9 cellular contexts compared by ENCODE assay signal in genomic region chr9:137083418-137084004, GRCh38. TPM values are rescaled to one million over a fixed set of nuclear protein-coding genes. Genes with fewer than 3 reads are reported as not detected.
DNase-seq lines count a peak whose midpoint lies in the region; ATAC-seq, FAIRE-seq and TF ChIP-seq lines count a peak whose summit lies in the region.
"Had no signal": no experiment of that assay in that cellular context is flagged by ENCODE, and none has a peak within 500 bp of the region (broad histone marks: within the 10 kb centered on the region; RNA-seq: fewer than 3 reads in every experiment).

No MANE protein-coding gene starts in this region.

- no peaks in the 10 kb centered on the region for H3K9me3 Mint-ChIP-seq in endothelial cell (ENCODE audit: unreplicated experiment)

- TF ChIP-seq CTCF in HepG2 (CRISPR knock-in tag; IDR thresholded peaks at IDR 0.05) (no peak), right lobe of liver (IDR thresholded peaks at IDR 0.05) (no peak), endothelial cell (IDR thresholded peaks at IDR 0.05; ENCODE audit: unreplicated experiment) (no peak)

- in situ Hi-C loops in HepG2 (cut with HindIII; ENCODE audit: extremely low pct_ligation_motif_present, low pct_unique_long_range_greater_than_20kb) = no loop called here

- H3K27me3 ChIP-seq in HepG2 (ENCODE audit: control insufficient read depth in 1 of 2, insufficient read depth in 2 of 2, low read length in 2 of 2) = no peaks in the 10 kb centered on the region; a peak in 1 of 5 replicates
- H3K27me3 ChIP-seq in right lobe of liver = peaks cover 0 to 6% of the 10 kb centered on the region in 2 donors

- POLR2A ChIA-PET in HepG2 (lab: Yijun Ruan, JAX) = interaction anchor here (1.1 to 6.4 kb wide), 6 partner anchors 13 to 194 kb away, joined by 3 to 105 read pairs (median 6); partner anchors contain the start of genes SAPCD2, TOR4A and TUBB4B

- no peak overlapping the region for H3K27ac Mint-ChIP-seq in endothelial cell (ENCODE audit: unreplicated experiment)

- no peak; the same call in 2 of the 3 replicates for ATAC-seq in HepG2
- no peak for ATAC-seq in right lobe of liver
- ATAC-seq in GM19467 (IDR thresholded peaks at IDR 0.05; ENCODE audit: unreplicated experiment) = no peak
- ATAC-seq in GM21447 (IDR thresholded peaks at IDR 0.05; ENCODE audit: unreplicated experiment) = no peak

- intact Hi-C loops in HepG2 (cut with micrococcal nuclease; ENCODE audit: unreplicated experiment) = no loop called here
- intact Hi-C loops in right lobe of liver (cut with DNase I) = no loop called here

- H3K4me3 Mint-ChIP-seq in endothelial cell (ENCODE audit: unreplicated experiment) = no peak overlapping the region

- no peaks in the 10 kb centered on the region for H4K20me1 ChIP-seq in HepG2 (ENCODE audit: insufficient read depth, low read length)

- H3K4me1 ChIP-seq in HepG2 (ENCODE audit: insufficient read depth, low read length) (peaks cover 47% of the 10 kb centered on the region), right lobe of liver (peaks cover 0 to 17% (median 8%) of the 10 kb centered on the region in 4 donors)

- H3K36me3 Mint-ChIP-seq in endothelial cell (ENCODE audit: low read depth, unreplicated experiment) = peaks cover 9% of the 10 kb centered on the region

- peak; percentile 70 for DNase-seq in HepG2 (ENCODE audit: low spot score)
- no peak for DNase-seq in right lobe of liver
- peak; percentile 88 for DNase-seq in T1000 (lab: John Stamatoyannopoulos, UW)
- DNase-seq in fibroblast of the conjunctiva (ENCODE audit: low read depth) = peak; percentile 88
- peak; percentile 55 for DNase-seq in stimulated activated CD8-positive, alpha-beta memory T cell treated with anti-CD3 and anti-CD28 coated beads, Interleukin-4, amount 100 ng/mL, for 48 hours
- DNase-seq in endothelial cell (ENCODE audit: low spot score) = no peak

- peak overlapping the region; percentile 2; the same call in 1 of the 2 replicates for H3K4me2 ChIP-seq in HepG2 (ENCODE audit: low read depth, low read length)

- TF ChIP-seq EP300 in HepG2 (IDR thresholded peaks at IDR 0.05; ENCODE audit: low read depth in 2 of 2, low read length in 2 of 2) (0 out of 4 replicates have a peak, but pooled peaks of 1 of the 2 experiments have one; percentile 13), HepG2 (CRISPR knock-in tag; IDR thresholded peaks at IDR 0.05; ENCODE audit: borderline replicate concordance) (no peak)

- H3K4me1 Mint-ChIP-seq in endothelial cell (ENCODE audit: unreplicated experiment) = peaks cover 12% of the 10 kb centered on the region

- no peak for FAIRE-seq in HepG2 (lab: Jason Lieb, UNC)
- FAIRE-seq: colon had no signal

- H3K27me3 Mint-ChIP-seq in endothelial cell (ENCODE audit: unreplicated experiment) = peaks cover 28% of the 10 kb centered on the region

- peaks cover 3% of the 10 kb centered on the region for H3K79me2 ChIP-seq in HepG2 (ENCODE audit: insufficient read depth, low read length)

- CTCF ChIA-PET in HepG2 (lab: Yijun Ruan, JAX; ENCODE audit: low intra/inter-chr PET ratio, low total read pairs) = no interaction called here

- WGBS in HepG2 (ENCODE audit: low lambda C conversion rate) = 43% methylated on average over 4 of the region's 10 CpGs
- 69% methylated on average over 2 of the region's 10 CpGs for WGBS in right lobe of liver (ENCODE audit: insufficient coverage, low coverage, low lambda C conversion rate, missing lambda C conversion rate)

- no TSS peak for BruUV-seq in HepG2 (replicated peaks; lab: Mats Ljungman, UMichigan)

- H3K4me3 ChIP-seq in HepG2 (replicated peaks in 1 of 3; ENCODE audit: insufficient read depth in 1 of 3, low read depth in 2 of 3, low read length in 3 of 3) (no peak overlapping the region), right lobe of liver (no peak overlapping the region)

- TF ChIP-seq RAD21 in HepG2 (CRISPR knock-in tag; IDR thresholded peaks at IDR 0.05) = no peak

- no peak overlapping the region for H3K9ac ChIP-seq in HepG2 (ENCODE audit: insufficient read depth, low read depth, low read length)

- peaks cover 11 to 16% of the 10 kb centered on the region in 2 experiments; a peak in 4 of 5 replicates for H3K36me3 ChIP-seq in HepG2 (replicated peaks in 1 of 2; ENCODE audit: control insufficient read depth in 1 of 2, insufficient read depth in 2 of 2, low read length in 2 of 2)
- H3K36me3 ChIP-seq in right lobe of liver = peaks cover 0 to 4% (median 0%) of the 10 kb centered on the region in 4 donors

- no peaks in the 10 kb centered on the region for H3K9me3 ChIP-seq in HepG2 (ENCODE audit: low read length)
- H3K9me3 ChIP-seq in right lobe of liver = no peaks in the 10 kb centered on the region

- H3K27ac ChIP-seq in HepG2 (ENCODE audit: extremely low read length, insufficient read depth, low read length) (peak overlapping the region; percentile 46), right lobe of liver (no peak overlapping the region)

- no peak overlapping the region for H2AFZ ChIP-seq in HepG2 (ENCODE audit: low read length)

- TF ChIP-seq POLR2A in HepG2 (IDR thresholded peaks at IDR 0.05; ENCODE audit: insufficient read depth in 1 of 2, low read depth in 2 of 2, low read length in 2 of 2) = no peak
- no peak for TF ChIP-seq POLR2A in right lobe of liver (IDR thresholded peaks at IDR 0.05)

RNA-seq across cellular contexts. Expression of gene MAN1B1, which starts 3.3 kb away (rescaled TPM):
- total RNA-seq in HepG2 (2016; rRNA removed; fragmentation: Illumina TruSeq; extraction: Trizol) = 19.0 and 48.9 TPM in 2 replicates
- total RNA-seq in HepG2 (2016; cell fraction: cytosol; rRNA removed; fragmentation: Illumina TruSeq; extraction: Trizol; ENCODE audit: low read depth) = 9.3 and 10.3 TPM in 2 replicates
- 17.2 and 48.2 TPM in 2 replicates for total RNA-seq in HepG2 (2016; cell fraction: insoluble cytoplasmic fraction; rRNA removed; fragmentation: Illumina TruSeq; extraction: Trizol)
- 17.0 and 19.9 TPM in 2 replicates for total RNA-seq in HepG2 (2016; cell fraction: membrane; rRNA removed; fragmentation: Illumina TruSeq; extraction: Trizol)
- total RNA-seq in HepG2 (2016; cell fraction: nucleus; rRNA removed; fragmentation: Illumina TruSeq; extraction: Trizol) = 44.7 and 51.0 TPM in 2 replicates
- polyA plus RNA-seq in HepG2 (2011; rRNA removed) = 59.5 and 60.6 TPM in 2 replicates
- 48.6 and 64.5 TPM in 2 replicates for polyA plus RNA-seq in HepG2 (2011; cell fraction: cytosol; rRNA removed)
- polyA plus RNA-seq in HepG2 (2011; cell fraction: nucleus; rRNA removed) = 146 and 162 TPM in 2 replicates
- polyA plus RNA-seq in HepG2 (2012) = 30.5 and 38.6 TPM in 2 replicates
- 6.7 and 6.8 TPM in 2 replicates for polyA plus RNA-seq in HepG2 (2016; cell fraction: cytosol; fragmentation: Illumina TruSeq; extraction: Trizol; ENCODE audit: low read depth)
- polyA plus RNA-seq in HepG2 (2016; cell fraction: insoluble cytoplasmic fraction; fragmentation: Illumina TruSeq; extraction: Trizol; ENCODE audit: low read depth) = 16.2 and 18.3 TPM in 2 replicates
- polyA plus RNA-seq in HepG2 (2016; cell fraction: membrane; fragmentation: Illumina TruSeq; extraction: Trizol; ENCODE audit: low read depth) = 11.2 and 12.8 TPM in 2 replicates
- 78.7 and 83.1 TPM in 2 replicates for polyA plus RNA-seq in HepG2 (2016; cell fraction: nucleus; fragmentation: Illumina TruSeq; extraction: Trizol; ENCODE audit: insufficient read depth, low read depth)
- polyA minus RNA-seq in HepG2 (2011; rRNA and poly(A)+ RNA removed; ENCODE audit: low replicate concordance) = 71.9 and 74.1 TPM in 2 replicates
- 24.7 and 26.8 TPM in 2 replicates for polyA minus RNA-seq in HepG2 (2011; cell fraction: cytosol; rRNA and poly(A)+ RNA removed)
- 40.9 and 45.3 TPM in 2 replicates for polyA minus RNA-seq in HepG2 (2011; cell fraction: nucleus; rRNA and poly(A)+ RNA removed)
- 10 to 100 TPM; 24.0 to 39.1 (median 28.8) TPM for total RNA-seq in right lobe of liver
- 70.4 TPM for total RNA-seq in endothelial cell (ENCODE audit: unreplicated experiment)

RNA-seq across cellular contexts. Expression of gene UAP1L1, which starts 6.2 kb away (rescaled TPM):
- 6.2 and 6.4 TPM in 2 replicates for total RNA-seq in HepG2 (2016; rRNA removed; fragmentation: Illumina TruSeq; extraction: Trizol)
- total RNA-seq in HepG2 (2016; cell fraction: cytosol; rRNA removed; fragmentation: Illumina TruSeq; extraction: Trizol; ENCODE audit: low read depth) = 1.7 and 1.8 TPM in 2 replicates
- total RNA-seq in HepG2 (2016; cell fraction: insoluble cytoplasmic fraction; rRNA removed; fragmentation: Illumina TruSeq; extraction: Trizol) = 4.5 and 6.7 TPM in 2 replicates
- total RNA-seq in HepG2 (2016; cell fraction: membrane; rRNA removed; fragmentation: Illumina TruSeq; extraction: Trizol) = 3.0 and 3.1 TPM in 2 replicates
- total RNA-seq in HepG2 (2016; cell fraction: nucleus; rRNA removed; fragmentation: Illumina TruSeq; extraction: Trizol) = 4.9 and 5.4 TPM in 2 replicates
- 5.4 and 6.0 TPM in 2 replicates for polyA plus RNA-seq in HepG2 (2011; rRNA removed)
- 3.8 and 4.1 TPM in 2 replicates for polyA plus RNA-seq in HepG2 (2011; cell fraction: cytosol; rRNA removed)
- polyA plus RNA-seq in HepG2 (2011; cell fraction: nucleus; rRNA removed) = 43.5 and 57.7 TPM in 2 replicates
- polyA plus RNA-seq in HepG2 (2012) = 4.9 and 5.0 TPM in 2 replicates
- polyA plus RNA-seq in HepG2 (2016; cell fraction: cytosol; fragmentation: Illumina TruSeq; extraction: Trizol; ENCODE audit: low read depth) = 1.1 and 1.2 TPM in 2 replicates
- polyA plus RNA-seq in HepG2 (2016; cell fraction: insoluble cytoplasmic fraction; fragmentation: Illumina TruSeq; extraction: Trizol; ENCODE audit: low read depth) = 6.4 and 8.8 TPM in 2 replicates
- polyA plus RNA-seq in HepG2 (2016; cell fraction: membrane; fragmentation: Illumina TruSeq; extraction: Trizol; ENCODE audit: low read depth) = 3.0 and 3.6 TPM in 2 replicates
- polyA plus RNA-seq in HepG2 (2016; cell fraction: nucleus; fragmentation: Illumina TruSeq; extraction: Trizol; ENCODE audit: insufficient read depth, low read depth) = 22.7 and 23.1 TPM in 2 replicates
- 2.2 and 5.1 TPM in 2 replicates for polyA minus RNA-seq in HepG2 (2011; rRNA and poly(A)+ RNA removed; ENCODE audit: low replicate concordance)
- 3.0 and 3.2 TPM in 2 replicates for polyA minus RNA-seq in HepG2 (2011; cell fraction: cytosol; rRNA and poly(A)+ RNA removed)
- polyA minus RNA-seq in HepG2 (2011; cell fraction: nucleus; rRNA and poly(A)+ RNA removed) = 5.6 and 7.1 TPM in 2 replicates
- total RNA-seq in right lobe of liver = 1 to 10 TPM; 1.3 to 4.9 (median 1.9) TPM
- 3.2 TPM for total RNA-seq in endothelial cell (ENCODE audit: unreplicated experiment)

RNA-seq across cellular contexts. Expression of gene SAPCD2, which starts 13.2 kb away (rescaled TPM):
- total RNA-seq in HepG2 (2016; rRNA removed; fragmentation: Illumina TruSeq; extraction: Trizol) (35.9 and 42.8 TPM in 2 replicates), right lobe of liver (under 1 TPM in 5 of 6 experiments, not detected in 1; 0.05 to 0.43 (median 0.22) TPM), endothelial cell (ENCODE audit: unreplicated experiment) (1.0 TPM)
- 7.0 and 7.1 TPM in 2 replicates for total RNA-seq in HepG2 (2016; cell fraction: cytosol; rRNA removed; fragmentation: Illumina TruSeq; extraction: Trizol; ENCODE audit: low read depth)
- total RNA-seq in HepG2 (2016; cell fraction: insoluble cytoplasmic fraction; rRNA removed; fragmentation: Illumina TruSeq; extraction: Trizol) = 34.9 and 42.2 TPM in 2 replicates
- 29.9 and 31.6 TPM in 2 replicates for total RNA-seq in HepG2 (2016; cell fraction: membrane; rRNA removed; fragmentation: Illumina TruSeq; extraction: Trizol)
- total RNA-seq in HepG2 (2016; cell fraction: nucleus; rRNA removed; fragmentation: Illumina TruSeq; extraction: Trizol) = 23.7 and 28.1 TPM in 2 replicates
- 18.7 and 21.9 TPM in 2 replicates for polyA plus RNA-seq in HepG2 (2011; rRNA removed)
- polyA plus RNA-seq in HepG2 (2011; cell fraction: cytosol; rRNA removed) = 16.4 and 40.1 TPM in 2 replicates
- 28.3 and 52.1 TPM in 2 replicates for polyA plus RNA-seq in HepG2 (2011; cell fraction: nucleus; rRNA removed)
- 12.0 and 19.0 TPM in 2 replicates for polyA plus RNA-seq in HepG2 (2012)
- 6.8 and 7.6 TPM in 2 replicates for polyA plus RNA-seq in HepG2 (2016; cell fraction: cytosol; fragmentation: Illumina TruSeq; extraction: Trizol; ENCODE audit: low read depth)
- 33.9 and 39.2 TPM in 2 replicates for polyA plus RNA-seq in HepG2 (2016; cell fraction: insoluble cytoplasmic fraction; fragmentation: Illumina TruSeq; extraction: Trizol; ENCODE audit: low read depth)
- 23.3 and 27.0 TPM in 2 replicates for polyA plus RNA-seq in HepG2 (2016; cell fraction: membrane; fragmentation: Illumina TruSeq; extraction: Trizol; ENCODE audit: low read depth)
- 44.9 and 46.9 TPM in 2 replicates for polyA plus RNA-seq in HepG2 (2016; cell fraction: nucleus; fragmentation: Illumina TruSeq; extraction: Trizol; ENCODE audit: insufficient read depth, low read depth)
- 38.7 and 55.4 TPM in 2 replicates for polyA minus RNA-seq in HepG2 (2011; rRNA and poly(A)+ RNA removed; ENCODE audit: low replicate concordance)
- 18.6 and 32.8 TPM in 2 replicates for polyA minus RNA-seq in HepG2 (2011; cell fraction: cytosol; rRNA and poly(A)+ RNA removed)
- 7.3 and 8.6 TPM in 2 replicates for polyA minus RNA-seq in HepG2 (2011; cell fraction: nucleus; rRNA and poly(A)+ RNA removed)

RNA-seq across cellular contexts. Expression of gene ENTPD2, which starts 29.6 kb away (rescaled TPM):
- total RNA-seq in HepG2 (2016; rRNA removed; fragmentation: Illumina TruSeq; extraction: Trizol) (0.87 and 0.95 TPM in 2 replicates), right lobe of liver (1 to 10 TPM in 2 of 6 experiments, under 1 TPM in 4; 0.50 to 2.1 (median 0.80) TPM), endothelial cell (ENCODE audit: unreplicated experiment) (55.6 TPM)
- 0.61 and 0.88 TPM in 2 replicates for total RNA-seq in HepG2 (2016; cell fraction: cytosol; rRNA removed; fragmentation: Illumina TruSeq; extraction: Trizol; ENCODE audit: low read depth)
- total RNA-seq in HepG2 (2016; cell fraction: insoluble cytoplasmic fraction; rRNA removed; fragmentation: Illumina TruSeq; extraction: Trizol) = 0.74 and 0.82 TPM in 2 replicates
- total RNA-seq in HepG2 (2016; cell fraction: membrane; rRNA removed; fragmentation: Illumina TruSeq; extraction: Trizol) = 0.69 and 0.71 TPM in 2 replicates
- total RNA-seq in HepG2 (2016; cell fraction: nucleus; rRNA removed; fragmentation: Illumina TruSeq; extraction: Trizol) = 3.4 and 3.6 TPM in 2 replicates
- 3.2 and 4.1 TPM in 2 replicates for polyA plus RNA-seq in HepG2 (2011; rRNA removed)
- polyA plus RNA-seq in HepG2 (2011; cell fraction: cytosol; rRNA removed) = 2.1 and 3.2 TPM in 2 replicates
- 41.8 and 49.4 TPM in 2 replicates for polyA plus RNA-seq in HepG2 (2011; cell fraction: nucleus; rRNA removed)
- polyA plus RNA-seq in HepG2 (2012) = 21.3 and 23.9 TPM in 2 replicates
- 1.5 and 1.8 TPM in 2 replicates for polyA plus RNA-seq in HepG2 (2016; cell fraction: cytosol; fragmentation: Illumina TruSeq; extraction: Trizol; ENCODE audit: low read depth)
- polyA plus RNA-seq in HepG2 (2016; cell fraction: insoluble cytoplasmic fraction; fragmentation: Illumina TruSeq; extraction: Trizol; ENCODE audit: low read depth) = 2.3 and 2.8 TPM in 2 replicates
- 2.2 and 2.6 TPM in 2 replicates for polyA plus RNA-seq in HepG2 (2016; cell fraction: membrane; fragmentation: Illumina TruSeq; extraction: Trizol; ENCODE audit: low read depth)
- 12.9 and 17.3 TPM in 2 replicates for polyA plus RNA-seq in HepG2 (2016; cell fraction: nucleus; fragmentation: Illumina TruSeq; extraction: Trizol; ENCODE audit: insufficient read depth, low read depth)
- polyA minus RNA-seq in HepG2 (2011; rRNA and poly(A)+ RNA removed; ENCODE audit: low replicate concordance) = 8.8 TPM in 1 of 2 replicates, not detected in the other
- 9.0 and 9.2 TPM in 2 replicates for polyA minus RNA-seq in HepG2 (2011; cell fraction: cytosol; rRNA and poly(A)+ RNA removed)
- 5.5 and 6.4 TPM in 2 replicates for polyA minus RNA-seq in HepG2 (2011; cell fraction: nucleus; rRNA and poly(A)+ RNA removed)

RNA-seq across cellular contexts. Expression of gene DPP7, which starts 31.0 kb away (rescaled TPM):
- total RNA-seq in HepG2 (2016; rRNA removed; fragmentation: Illumina TruSeq; extraction: Trizol) = 0.66 and 1.2 TPM in 2 replicates
- 0.91 and 1.4 TPM in 2 replicates for total RNA-seq in HepG2 (2016; cell fraction: cytosol; rRNA removed; fragmentation: Illumina TruSeq; extraction: Trizol; ENCODE audit: low read depth)
- 0.65 and 0.95 TPM in 2 replicates for total RNA-seq in HepG2 (2016; cell fraction: insoluble cytoplasmic fraction; rRNA removed; fragmentation: Illumina TruSeq; extraction: Trizol)
- total RNA-seq in HepG2 (2016; cell fraction: membrane; rRNA removed; fragmentation: Illumina TruSeq; extraction: Trizol) = 0.83 TPM in 2 replicates
- 0.97 and 1.4 TPM in 2 replicates for total RNA-seq in HepG2 (2016; cell fraction: nucleus; rRNA removed; fragmentation: Illumina TruSeq; extraction: Trizol)
- 4.5 and 6.5 TPM in 2 replicates for polyA plus RNA-seq in HepG2 (2011; rRNA removed)
- polyA plus RNA-seq in HepG2 (2011; cell fraction: cytosol; rRNA removed) = 1.9 and 3.2 TPM in 2 replicates
- 28.6 and 38.6 TPM in 2 replicates for polyA plus RNA-seq in HepG2 (2011; cell fraction: nucleus; rRNA removed)
- polyA plus RNA-seq in HepG2 (2012) = 3.1 and 4.5 TPM in 2 replicates
- 0.95 and 1.3 TPM in 2 replicates for polyA plus RNA-seq in HepG2 (2016; cell fraction: cytosol; fragmentation: Illumina TruSeq; extraction: Trizol; ENCODE audit: low read depth)
- polyA plus RNA-seq in HepG2 (2016; cell fraction: insoluble cytoplasmic fraction; fragmentation: Illumina TruSeq; extraction: Trizol; ENCODE audit: low read depth) = 0.72 and 1.0 TPM in 2 replicates
- polyA plus RNA-seq in HepG2 (2016; cell fraction: membrane; fragmentation: Illumina TruSeq; extraction: Trizol; ENCODE audit: low read depth) = 0.70 and 0.74 TPM in 2 replicates
- polyA plus RNA-seq in HepG2 (2016; cell fraction: nucleus; fragmentation: Illumina TruSeq; extraction: Trizol; ENCODE audit: insufficient read depth, low read depth) = 4.6 and 5.3 TPM in 2 replicates
- polyA minus RNA-seq in HepG2 (2011; rRNA and poly(A)+ RNA removed; ENCODE audit: low replicate concordance) = 3.4 and 95.8 TPM in 2 replicates
- 1.5 and 1.6 TPM in 2 replicates for polyA minus RNA-seq in HepG2 (2011; cell fraction: cytosol; rRNA and poly(A)+ RNA removed)
- polyA minus RNA-seq in HepG2 (2011; cell fraction: nucleus; rRNA and poly(A)+ RNA removed) = 1.9 and 2.3 TPM in 2 replicates
- 10 to 100 TPM; 62.2 to 86.2 (median 66.2) TPM for total RNA-seq in right lobe of liver
- total RNA-seq in endothelial cell (ENCODE audit: unreplicated experiment) = 6.1 TPM

Comparison
In these comparisons a context has a peak if more than half of its experiments do, and no peak if none do; other contexts are left out.
1. DNase-seq: peak in HepG2 (single experiment), T1000 (single experiment), fibroblast of the conjunctiva (single experiment) and stimulated activated CD8-positive, alpha-beta memory T cell treated with anti-CD3 and anti-CD28 coated beads, Interleukin-4, amount 100 ng/mL, for 48 hours (single experiment); none in right lobe of liver (0 of 3) and endothelial cell (single experiment).